9 cellular contexts compared by ENCODE assay signal in genomic region chr6:100504786-100505737, GRCh38. TPM values are rescaled to one million over a fixed set of nuclear protein-coding genes. Genes with fewer than 3 reads are reported as not detected.
DNase-seq lines count a peak whose midpoint lies in the region; ATAC-seq and TF ChIP-seq lines count a peak whose summit lies in the region.
"Had no signal": no experiment of that assay in that cellular context is flagged by ENCODE, and none has a peak within 500 bp of the region (broad histone marks: within the 10 kb centered on the region; RNA-seq: fewer than 3 reads in every experiment).

No MANE protein-coding gene starts in this region.

- H4K20me1 ChIP-seq in PC-3 (ENCODE audit: low read length) (no peaks in the 10 kb centered on the region), fibroblast of lung (ENCODE audit: control insufficient read depth, extremely low read depth, insufficient read depth, low read length) (no peaks in the 10 kb centered on the region)

- no peak overlapping the region for H3K27ac Mint-ChIP-seq in activated CD4-positive, alpha-beta T cell treated with anti-CD3 and anti-CD28 coated beads for 36 hours
- no peak overlapping the region for H3K27ac Mint-ChIP-seq in progenitor cell of endocrine pancreas

- H3K36me3 Mint-ChIP-seq in activated CD4-positive, alpha-beta T cell treated with anti-CD3 and anti-CD28 coated beads for 36 hours (ENCODE audit: low read depth), result peaks cover 13% of the 10 kb centered on the region
- H3K36me3 Mint-ChIP-seq in progenitor cell of endocrine pancreas (ENCODE audit: insufficient read depth), result peaks cover 5% of the 10 kb centered on the region

- ATAC-seq in activated CD4-positive, alpha-beta T cell treated with anti-CD3 and anti-CD28 coated beads for 36 hours, result peak; percentile 6
- ATAC-seq in PC-3 (peak; percentile 95), thoracic aorta (ENCODE audit: insufficient number of reproducible peaks, low FRiP score, low read depth) (peak; percentile 69)

- H3K27ac ChIP-seq in PC-3 (ENCODE audit: low read length) (peak overlapping the region; percentile 71), fibroblast of lung (ENCODE audit: insufficient read depth, low read length) (peak overlapping the region; percentile 52), thoracic aorta (peak overlapping the region; percentile 69 to 82)
- H3K27ac ChIP-seq: 22Rv1 had no signal

- H3K36me3 ChIP-seq in PC-3 (ENCODE audit: low read depth, low read length) (peaks cover 3% of the 10 kb centered on the region; the same call in 1 of the 2 replicates), fibroblast of lung (ENCODE audit: control insufficient read depth, insufficient read depth, low read length) (no peaks in the 10 kb centered on the region), thoracic aorta (peaks cover 5% of the 10 kb centered on the region)

- H3K4me3 Mint-ChIP-seq in activated CD4-positive, alpha-beta T cell treated with anti-CD3 and anti-CD28 coated beads for 36 hours, result no peak overlapping the region
- no peak overlapping the region for H3K4me3 Mint-ChIP-seq in progenitor cell of endocrine pancreas (ENCODE audit: low read depth)

- POLR2A ChIA-PET in activated CD4-positive, alpha-beta T cell treated with anti-CD3 and anti-CD28 coated beads for 36 hours (lab: Charles Lee), result no interaction called here
- POLR2A ChIA-PET in PC-3 (lab: Charles Lee; ENCODE audit: unreplicated experiment), result no interaction called here

- H3K27me3 ChIP-seq in PC-3 (ENCODE audit: low read length) (no peaks in the 10 kb centered on the region), fibroblast of lung (ENCODE audit: control insufficient read depth, insufficient read depth, low read length) (no peaks in the 10 kb centered on the region), thoracic aorta (replicated peaks; ENCODE audit: insufficient read depth) (no peaks in the 10 kb centered on the region)

- H3K4me1 Mint-ChIP-seq in activated CD4-positive, alpha-beta T cell treated with anti-CD3 and anti-CD28 coated beads for 36 hours, result no peaks in the 10 kb centered on the region
- peaks cover 2% of the 10 kb centered on the region for H3K4me1 Mint-ChIP-seq in progenitor cell of endocrine pancreas (ENCODE audit: low read depth)

- H3K9me2 ChIP-seq in PC-3 (replicated peaks; ENCODE audit: low read length), result no peaks in the 10 kb centered on the region

- H3K9ac ChIP-seq in PC-3 (ENCODE audit: low read length) (peak overlapping the region; percentile 18; the same call in 1 of the 2 replicates), fibroblast of lung (ENCODE audit: insufficient read depth, low read length) (no peak overlapping the region)

- CTCF ChIA-PET in activated CD4-positive, alpha-beta T cell treated with anti-CD3 and anti-CD28 coated beads for 36 hours (lab: Charles Lee), result no interaction called here
- CTCF ChIA-PET in PC-3 (lab: Charles Lee), result no interaction called here

- TF ChIP-seq CTCF in PC-3 (conservative IDR thresholded peaks at IDR 0.05; ENCODE audit: low read depth, low read length) (no peak), fibroblast of lung (conservative IDR thresholded peaks at IDR 0.05 in 1 of 2, IDR thresholded peaks at IDR 0.05 in 1 of 2; ENCODE audit: low read depth in 1 of 2, low read length in 2 of 2) (no peak), thoracic aorta (IDR thresholded peaks at IDR 0.05) (no peak), progenitor cell of endocrine pancreas (IDR thresholded peaks at IDR 0.05; ENCODE audit: unreplicated experiment) (no peak)

- H3K4me2 ChIP-seq in PC-3 (ENCODE audit: low read length) (peak overlapping the region; percentile 48), fibroblast of lung (ENCODE audit: extremely low read depth, insufficient read depth, low read length) (peak overlapping the region; percentile 32)

- H3K79me2 ChIP-seq in PC-3 (ENCODE audit: low read length) (no peaks in the 10 kb centered on the region), fibroblast of lung (ENCODE audit: control insufficient read depth, insufficient read depth, low read length) (no peaks in the 10 kb centered on the region)

- H3K4me1 ChIP-seq in PC-3 (ENCODE audit: insufficient read depth, low read length) (peaks cover 46% of the 10 kb centered on the region), fibroblast of lung (ENCODE audit: control insufficient read depth, extremely low read depth, insufficient read depth, low read length) (no peaks in the 10 kb centered on the region), thoracic aorta (ENCODE audit: control insufficient read depth in 1 of 2, low read depth in 2 of 2) (peaks cover 5 to 27% of the 10 kb centered on the region in 2 donors)

- peak overlapping the region; percentile 26 for H3K4me3 ChIP-seq in PC-3 (ENCODE audit: low read length)
- H3K4me3 ChIP-seq in fibroblast of lung (replicated peaks in 1 of 4; ENCODE audit: control extremely low read depth in 1 of 4, insufficient read depth in 1 of 4, low read depth in 3 of 4, low read length in 4 of 4), result no peak overlapping the region
- no peak overlapping the region for H3K4me3 ChIP-seq in thoracic aorta

- no TSS peak for BruUV-seq in PC-3 (replicated peaks; lab: Mats Ljungman, UMichigan)

- H2AFZ ChIP-seq in PC-3 (ENCODE audit: low read length), result peak overlapping the region; percentile 56; the same call in 1 of the 2 replicates
- no peak overlapping the region for H2AFZ ChIP-seq in fibroblast of lung (ENCODE audit: low read length)

- intact Hi-C loops in activated CD4-positive, alpha-beta T cell treated with anti-CD3 and anti-CD28 coated beads for 36 hours (cut with DNase I, micrococcal nuclease), result no loop called here
- intact Hi-C loops in PC-3 (cut with micrococcal nuclease), result loop anchor here (5.0 kb wide), 1 partner anchor 47 kb away; no protein-coding TSS in a partner anchor

- H3K9me3 Mint-ChIP-seq in activated CD4-positive, alpha-beta T cell treated with anti-CD3 and anti-CD28 coated beads for 36 hours (ENCODE audit: low read depth), result no peaks in the 10 kb centered on the region
- H3K9me3 Mint-ChIP-seq in progenitor cell of endocrine pancreas (ENCODE audit: low read depth), result peaks cover under 1% of the 10 kb centered on the region

- H3K9me3 ChIP-seq in PC-3 (ENCODE audit: low read length), result no peaks in the 10 kb centered on the region
- H3K9me3 ChIP-seq in fibroblast of lung (ENCODE audit: control insufficient read depth, insufficient read depth, low read depth, low read length), result no peaks in the 10 kb centered on the region
- H3K9me3 ChIP-seq in thoracic aorta, result no peaks in the 10 kb centered on the region

- H3K27me3 Mint-ChIP-seq in activated CD4-positive, alpha-beta T cell treated with anti-CD3 and anti-CD28 coated beads for 36 hours, result peaks cover 7% of the 10 kb centered on the region
- H3K27me3 Mint-ChIP-seq in progenitor cell of endocrine pancreas, result no peaks in the 10 kb centered on the region

- H3F3A ChIP-seq in PC-3 (ENCODE audit: low read length, unreplicated experiment), result no peaks in the 10 kb centered on the region

- DNase-seq in activated CD4-positive, alpha-beta T cell treated with anti-CD3 and anti-CD28 coated beads for 36 hours, result no peak
- DNase-seq in activated CD4-positive, alpha-beta T cell treated with anti-CD3 and anti-CD28 coated beads for 1 hour, result no peak
- DNase-seq in PC-3 (peak; percentile 83), fibroblast of lung (ENCODE audit: low read depth in 2 of 2) (peak; percentile 73 to 96), thoracic aorta (ENCODE audit: low spot score) (peak; percentile 20), progenitor cell of endocrine pancreas (ENCODE audit: low spot score, unreplicated experiment) (no peak), NCI-H69 (lab: John Stamatoyannopoulos, UW) (no peak), NCI-H748 treated with DMSO at 0.1 percent for 48 hours (lab: John Stamatoyannopoulos, UW) (no peak)

RNA-seq across cellular contexts. Expression of gene SIM1, which starts 40.3 kb away (rescaled TPM):
- not detected for total RNA-seq in activated CD4-positive, alpha-beta T cell treated with anti-CD3 and anti-CD28 coated beads for 36 hours
- total RNA-seq in PC-3 (2014; rRNA removed) (not detected in 2 replicates), fibroblast of lung (not detected in 2 replicates), thoracic aorta (not detected), progenitor cell of endocrine pancreas (6.9 and 7.4 TPM in 2 replicates)
- polyA plus RNA-seq in fibroblast of lung, result not detected in 2 replicates
- polyA plus RNA-seq in fibroblast of lung (2012), result not detected in 2 replicates
- not detected in 2 replicates for polyA minus RNA-seq in fibroblast of lung (ENCODE audit: low replicate concordance)

Comparison
In these comparisons a context has a peak if more than half of its experiments do, and no peak if none do; other contexts are left out.
1. ATAC-seq: peak in every context shown above with its lines; median percentile 95 in PC-3; 69 in thoracic aorta; 6 in activated CD4-positive, alpha-beta T cell treated with anti-CD3 and anti-CD28 coated beads for 36 hours.
2. DNase-seq: peak in PC-3 (single experiment), fibroblast of lung (2 of 2) and thoracic aorta (single experiment); none in activated CD4-positive, alpha-beta T cell treated with anti-CD3 and anti-CD28 coated beads for 36 hours (single experiment), activated CD4-positive, alpha-beta T cell treated with anti-CD3 and anti-CD28 coated beads for 1 hour (single experiment), progenitor cell of endocrine pancreas (single experiment), NCI-H69 (single experiment) and NCI-H748 treated with DMSO at 0.1 percent for 48 hours (single experiment).
3. Peak in every context shown above with its lines, with median percentiles within 50 percentile points of each other: H3K27ac ChIP-seq.